25 cellular contexts compared by ENCODE assay signal in genomic region chr3:195118671-195119070, GRCh38.
DNase-seq lines count a peak whose midpoint lies in the region; ATAC-seq, FAIRE-seq and TF ChIP-seq lines count a peak whose summit lies in the region.
"Had no signal": no experiment of that assay in that cellular context is flagged by ENCODE, and none has a peak within 500 bp of the region (broad histone marks: within the 10 kb centered on the region; RNA-seq: fewer than 3 reads in every experiment).

No MANE protein-coding gene starts in this region.

- intact Hi-C loops in left ventricle myocardium inferior (cut with micrococcal nuclease) = loop anchor here (10.0 kb wide), 1 partner anchor 136 kb away; no protein-coding TSS in a partner anchor
- intact Hi-C loops in esophagus squamous epithelium (cut with DNase I) = no loop called here
- intact Hi-C loops in gastrocnemius medialis (cut with DNase I; ENCODE audit: low total_unique reads) = no loop called here

- no peaks in the 10 kb centered on the region for H3K9me3 Mint-ChIP-seq in astrocyte (ENCODE audit: unreplicated experiment)
- H3K9me3 Mint-ChIP-seq in type B pancreatic cell = no peaks in the 10 kb centered on the region
- H3K9me3 Mint-ChIP-seq: activated naive CD8-positive, alpha-beta T cell treated with anti-CD3 and anti-CD28 coated beads for 36 hours; CD8-positive, alpha-beta T cell; immature natural killer cell; naive B cell; stimulated activated naive CD8-positive, alpha-beta T cell treated with anti-CD3 and anti-CD28 coated beads, Interleukin-15, Interleukin-2, amounts not matched to agents 100 ng/mL and 50 ng/mL, for 24 hours; T-helper 2 cell treated with Interferon-gamma antibody and Interleukin-4, amounts not matched to agents 5 μg/mL and 100 μg/mL, for 36 hours had no signal

- no peak overlapping the region for H2AFZ ChIP-seq in astrocyte (ENCODE audit: low read depth, low read length)

- H3K27ac Mint-ChIP-seq in astrocyte (ENCODE audit: unreplicated experiment) (no peak overlapping the region), type B pancreatic cell (peak overlapping the region; percentile 42)
- H3K27ac Mint-ChIP-seq: activated CD4-positive, alpha-beta T cell treated with anti-CD3 and anti-CD28 coated beads for 36 hours; activated naive CD8-positive, alpha-beta T cell treated with anti-CD3 and anti-CD28 coated beads for 36 hours; CD8-positive, alpha-beta T cell; stimulated activated naive CD8-positive, alpha-beta T cell treated with anti-CD3 and anti-CD28 coated beads, Interleukin-15, Interleukin-2, amounts not matched to agents 100 ng/mL and 50 ng/mL, for 24 hours had no signal

- H3K27me3 Mint-ChIP-seq in astrocyte (ENCODE audit: low read depth, unreplicated experiment) = no peaks in the 10 kb centered on the region
- H3K27me3 Mint-ChIP-seq in type B pancreatic cell = no peaks in the 10 kb centered on the region
- H3K27me3 Mint-ChIP-seq: activated CD4-positive, alpha-beta T cell treated with anti-CD3 and anti-CD28 coated beads for 36 hours; activated naive CD8-positive, alpha-beta T cell treated with anti-CD3 and anti-CD28 coated beads for 36 hours; stimulated activated naive CD8-positive, alpha-beta T cell treated with anti-CD3 and anti-CD28 coated beads, Interleukin-15, Interleukin-2, amounts not matched to agents 100 ng/mL and 50 ng/mL, for 24 hours had no signal

- H4K20me1 ChIP-seq in astrocyte (ENCODE audit: insufficient read depth, low read length) = no peaks in the 10 kb centered on the region

- ATAC-seq in GM18498 (IDR thresholded peaks at IDR 0.05; ENCODE audit: unreplicated experiment) = no peak
- no peak for ATAC-seq in gastrocnemius medialis
- ATAC-seq: activated CD4-positive, alpha-beta T cell treated with anti-CD3 and anti-CD28 coated beads for 36 hours; activated CD8-positive, alpha-beta T cell treated with anti-CD3 and anti-CD28 coated beads, Interleukin-2, amount 10 ng/mL, durations not matched to agents 7 days and 5 days; CD8-positive, alpha-beta T cell had no signal

- peak overlapping the region; percentile 55 for H3K4me2 ChIP-seq in astrocyte (ENCODE audit: low read length)

- no peaks in the 10 kb centered on the region for H3K36me3 Mint-ChIP-seq in astrocyte (ENCODE audit: low read depth, unreplicated experiment)
- H3K36me3 Mint-ChIP-seq in type B pancreatic cell = no peaks in the 10 kb centered on the region
- H3K36me3 Mint-ChIP-seq: activated naive CD8-positive, alpha-beta T cell treated with anti-CD3 and anti-CD28 coated beads for 36 hours; CD8-positive, alpha-beta T cell; naive B cell had no signal

- H3K27ac ChIP-seq in left ventricle myocardium inferior (replicated peaks) = peak overlapping the region; percentile 45
- no peak overlapping the region for H3K27ac ChIP-seq in right atrium auricular region
- H3K27ac ChIP-seq in astrocyte (ENCODE audit: low read depth, low read length) = peak overlapping the region; percentile 96
- H3K27ac ChIP-seq in esophagus squamous epithelium = peak overlapping the region in 3 of 4 donors; percentile 14 to 37 (median 37)
- H3K27ac ChIP-seq in gastrocnemius medialis = peak overlapping the region in 1 of 4 donors; percentile 48
- H3K27ac ChIP-seq: ascending aorta had no signal

- H3K27me3 ChIP-seq in left ventricle myocardium inferior (ENCODE audit: low read depth) (no peaks in the 10 kb centered on the region), right atrium auricular region (no peaks in the 10 kb centered on the region), astrocyte (ENCODE audit: insufficient read depth, low read length) (no peaks in the 10 kb centered on the region), esophagus squamous epithelium (no peaks in the 10 kb centered on the region), gastrocnemius medialis (no peaks in the 10 kb centered on the region)
- H3K27me3 ChIP-seq: ascending aorta, gastroesophageal sphincter had no signal

- no peak for FAIRE-seq in astrocyte (lab: Jason Lieb, UNC)

- H3K4me3 Mint-ChIP-seq in astrocyte (ENCODE audit: unreplicated experiment) = no peak overlapping the region
- no peak overlapping the region for H3K4me3 Mint-ChIP-seq in type B pancreatic cell
- H3K4me3 Mint-ChIP-seq: activated CD4-positive, alpha-beta T cell treated with anti-CD3 and anti-CD28 coated beads for 36 hours; activated CD8-positive, alpha-beta T cell treated with anti-CD3 and anti-CD28 coated beads, Interleukin-2, amount 10 ng/mL, durations not matched to agents 7 days and 5 days; activated naive CD8-positive, alpha-beta T cell treated with anti-CD3 and anti-CD28 coated beads for 36 hours; CD8-positive, alpha-beta T cell; immature natural killer cell; naive B cell; stimulated activated naive CD8-positive, alpha-beta T cell treated with anti-CD3 and anti-CD28 coated beads, Interleukin-15, Interleukin-2, amounts not matched to agents 100 ng/mL and 50 ng/mL, for 24 hours; T-helper 2 cell treated with Interferon-gamma antibody and Interleukin-4, amounts not matched to agents 5 μg/mL and 100 μg/mL, for 36 hours had no signal

- H3K9ac ChIP-seq in astrocyte (ENCODE audit: low read length) = no peak overlapping the region

- H3K4me1 ChIP-seq in left ventricle myocardium inferior = peaks cover 32% of the 10 kb centered on the region
- peaks cover 0 to 23% of the 10 kb centered on the region in 2 donors for H3K4me1 ChIP-seq in right atrium auricular region
- peaks cover 35% of the 10 kb centered on the region for H3K4me1 ChIP-seq in astrocyte (ENCODE audit: insufficient read depth, low read length)
- peaks cover 0 to 36% (median 15%) of the 10 kb centered on the region in 3 donors for H3K4me1 ChIP-seq in esophagus squamous epithelium
- no peaks in the 10 kb centered on the region for H3K4me1 ChIP-seq in gastrocnemius medialis
- H3K4me1 ChIP-seq: ascending aorta had no signal

- TF ChIP-seq POLR2A in esophagus squamous epithelium (IDR thresholded peaks at IDR 0.05) (no peak), gastrocnemius medialis (IDR thresholded peaks at IDR 0.05) (no peak)

- WGBS in esophagus squamous epithelium, 2 donors = 80 to 83% methylated on average over 13 of the region's 13 CpGs

- in situ Hi-C loops in GM13977 (cut with MboI; ENCODE audit: low pct_unique_long_range_greater_than_20kb, low sequenced_read_pairs, unreplicated experiment) = no loop called here
- in situ Hi-C loops in gastrocnemius medialis (cut with MboI; ENCODE audit: low sequenced_read_pairs in 4 of 4) = loop anchor here in 1 of 4 donors (10.0 kb wide), 1 partner anchor 434 kb away; the partner anchor contains the start of gene FAM43A

- H3K4me3 ChIP-seq in left ventricle myocardium inferior = no peak overlapping the region
- H3K4me3 ChIP-seq in right atrium auricular region = no peak overlapping the region
- no peak overlapping the region for H3K4me3 ChIP-seq in astrocyte (ENCODE audit: insufficient read depth, low read depth, low read length)
- no peak overlapping the region for H3K4me3 ChIP-seq in esophagus squamous epithelium
- no peak overlapping the region for H3K4me3 ChIP-seq in gastrocnemius medialis
- H3K4me3 ChIP-seq: ascending aorta, gastroesophageal sphincter, skin epidermis had no signal

- no peak for DNase-seq in left ventricle myocardium inferior
- DNase-seq in right atrium auricular region (ENCODE audit: low spot score) = no peak
- DNase-seq in astrocyte (ENCODE audit: low read depth) = no peak
- DNase-seq in esophagus squamous epithelium (lab: John Stamatoyannopoulos, UW) = no peak
- no peak for DNase-seq in type B pancreatic cell (ENCODE audit: extremely low spot score, unreplicated experiment)
- no peak for DNase-seq in GM13977 (ENCODE audit: low spot score)
- no peak for DNase-seq in gastrocnemius medialis
- DNase-seq: activated CD4-positive, alpha-beta T cell treated with anti-CD3 and anti-CD28 coated beads for 36 hours; activated CD8-positive, alpha-beta T cell treated with anti-CD3 and anti-CD28 coated beads, Interleukin-2, amount 10 ng/mL, durations not matched to agents 7 days and 5 days; activated effector memory CD4-positive, alpha-beta T cell treated with Interleukin-2 at 50 U/mL for 16 hours; activated naive CD8-positive, alpha-beta T cell treated with anti-CD3 and anti-CD28 coated beads for 36 hours; CD8-positive, alpha-beta T cell; cerebellar nuclear complex; DMS79; immature natural killer cell; naive B cell; NCI-H1417 treated with DMSO at 0.1 percent for 48 hours; NCI-H2081 treated with DMSO at 0.1 percent for 48 hours; NCI-H774 had no signal

- H3K4me1 Mint-ChIP-seq in astrocyte (ENCODE audit: low read depth, unreplicated experiment) (peaks cover 18% of the 10 kb centered on the region), type B pancreatic cell (ENCODE audit: unreplicated experiment) (peaks cover 32% of the 10 kb centered on the region)
- H3K4me1 Mint-ChIP-seq: activated CD4-positive, alpha-beta T cell treated with anti-CD3 and anti-CD28 coated beads for 36 hours had no signal

- TF ChIP-seq CTCF in left ventricle myocardium inferior (IDR thresholded peaks at IDR 0.05; ENCODE audit: borderline replicate concordance) (no peak), right atrium auricular region (IDR thresholded peaks at IDR 0.05) (no peak), astrocyte (IDR thresholded peaks at IDR 0.05; ENCODE audit: insufficient read depth, low read depth, low read length) (no peak), esophagus squamous epithelium (IDR thresholded peaks at IDR 0.05) (no peak), type B pancreatic cell (conservative IDR thresholded peaks at IDR 0.05) (no peak), GM13977 (IDR thresholded peaks at IDR 0.05; ENCODE audit: extremely low read depth, insufficient read depth, missing control alignments) (no peak), gastrocnemius medialis (IDR thresholded peaks at IDR 0.05 in 4 of 5, conservative IDR thresholded peaks at IDR 0.05 in 1 of 5) (no peak)

- H3K79me2 ChIP-seq in astrocyte (ENCODE audit: insufficient read depth, low read length) = no peaks in the 10 kb centered on the region

- H3K36me3 ChIP-seq in left ventricle myocardium inferior (no peaks in the 10 kb centered on the region), right atrium auricular region (no peaks in the 10 kb centered on the region), astrocyte (ENCODE audit: insufficient read depth, low read length) (no peaks in the 10 kb centered on the region), esophagus squamous epithelium (no peaks in the 10 kb centered on the region), gastrocnemius medialis (no peaks in the 10 kb centered on the region)
- H3K36me3 ChIP-seq: ascending aorta, gastroesophageal sphincter had no signal

- H3K9me3 ChIP-seq in left ventricle myocardium inferior (replicated peaks) (no peaks in the 10 kb centered on the region), right atrium auricular region (no peaks in the 10 kb centered on the region), astrocyte (ENCODE audit: insufficient read depth, low read depth, low read length) (no peaks in the 10 kb centered on the region), esophagus squamous epithelium (no peaks in the 10 kb centered on the region), gastrocnemius medialis (no peaks in the 10 kb centered on the region)
- H3K9me3 ChIP-seq: ascending aorta, gastroesophageal sphincter had no signal

Comparison
In these comparisons a context has a peak if more than half of its experiments do, and no peak if none do; other contexts are left out.
1. H3K27ac ChIP-seq: peak in left ventricle myocardium inferior (single experiment), astrocyte (single experiment) and esophagus squamous epithelium (3 of 4); none in right atrium auricular region (0 of 2).